In the genomic region with DNA sequence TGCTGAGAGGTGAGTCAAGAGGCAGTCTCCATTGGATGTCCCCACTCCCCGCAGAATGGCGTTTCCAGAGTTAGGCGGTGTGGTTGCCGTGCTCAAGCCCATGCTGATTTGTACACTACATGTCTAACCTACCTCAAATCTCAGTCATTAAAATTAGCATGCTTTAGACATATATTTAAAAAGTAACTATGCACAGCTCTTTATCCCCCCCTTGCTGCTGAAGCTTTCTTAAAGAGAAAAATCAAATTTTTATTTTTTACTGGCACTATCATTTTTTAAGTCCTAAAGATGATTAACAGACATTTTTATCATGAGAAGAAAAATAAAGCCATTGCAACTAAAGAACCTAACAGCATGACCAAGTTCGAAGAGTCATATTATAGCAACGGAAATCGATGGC, we compare ENCODE assay signal across 1 cellular context.
TF ChIP-seq lines count a peak whose summit lies in the region.

No MANE protein-coding gene starts in this region.

TF ChIP-seq in HepG2, 621 proteins besides CTCF, POLR2A, EP300 and RAD21:
- TF ChIP-seq, protein P1, sequence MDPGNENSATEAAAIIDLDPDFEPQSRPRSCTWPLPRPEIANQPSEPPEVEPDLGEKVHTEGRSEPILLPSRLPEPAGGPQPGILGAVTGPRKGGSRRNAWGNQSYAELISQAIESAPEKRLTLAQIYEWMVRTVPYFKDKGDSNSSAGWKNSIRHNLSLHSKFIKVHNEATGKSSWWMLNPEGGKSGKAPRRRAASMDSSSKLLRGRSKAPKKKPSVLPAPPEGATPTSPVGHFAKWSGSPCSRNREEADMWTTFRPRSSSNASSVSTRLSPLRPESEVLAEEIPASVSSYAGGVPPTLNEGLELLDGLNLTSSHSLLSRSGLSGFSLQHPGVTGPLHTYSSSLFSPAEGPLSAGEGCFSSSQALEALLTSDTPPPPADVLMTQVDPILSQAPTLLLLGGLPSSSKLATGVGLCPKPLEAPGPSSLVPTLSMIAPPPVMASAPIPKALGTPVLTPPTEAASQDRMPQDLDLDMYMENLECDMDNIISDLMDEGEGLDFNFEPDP (CRISPR knock-in tag; conservative IDR thresholded peaks at IDR 0.05), result no peak
- TF ChIP-seq SRF (IDR thresholded peaks at IDR 0.05; ENCODE audit: low read depth, low read length) (no peak), ZNF230 (CRISPR knock-in tag; IDR thresholded peaks at IDR 0.05) (no peak), ELF3 (CRISPR knock-in tag; IDR thresholded peaks at IDR 0.05) (no peak), CENPT (CRISPR knock-in tag; IDR thresholded peaks at IDR 0.05; ENCODE audit: low read depth) (no peak), SMAD1 (CRISPR knock-in tag; IDR thresholded peaks at IDR 0.05; ENCODE audit: borderline replicate concordance, low read depth) (no peak), ZNF556 (CRISPR knock-in tag; IDR thresholded peaks at IDR 0.05; ENCODE audit: borderline replicate concordance) (no peak), STAG1 (CRISPR knock-in tag; IDR thresholded peaks at IDR 0.05) (peak; percentile 22; the same call in 1 of the 2 replicates), TBP (CRISPR knock-in tag; IDR thresholded peaks at IDR 0.05) (no peak)
